In genomic region chr12:93003540-93004239, GRCh38 we compare ENCODE assay signal across 1 cellular context.
TF ChIP-seq lines count a peak whose summit lies in the region.

No MANE protein-coding gene starts in this region.

TF ChIP-seq in H1, 55 proteins besides CTCF, POLR2A, EP300 and RAD21:
- no peak for TF ChIP-seq SP4 (IDR thresholded peaks at IDR 0.05; ENCODE audit: low read length)
- no peak for TF ChIP-seq MAFK (IDR thresholded peaks at IDR 0.05; ENCODE audit: low read depth, low read length)
- TF ChIP-seq TEAD4 (IDR thresholded peaks at IDR 0.05; ENCODE audit: low read depth, low read length) = no peak
- TF ChIP-seq SUZ12 (IDR thresholded peaks at IDR 0.05; ENCODE audit: low read length) = no peak
- no peak for TF ChIP-seq TAF7 (optimal IDR thresholded peaks at IDR 0.05; ENCODE audit: borderline replicate concordance, low read depth, low read length)
